Comparison of ENCODE assay signal across 28 cellular contexts in the genomic region with DNA sequence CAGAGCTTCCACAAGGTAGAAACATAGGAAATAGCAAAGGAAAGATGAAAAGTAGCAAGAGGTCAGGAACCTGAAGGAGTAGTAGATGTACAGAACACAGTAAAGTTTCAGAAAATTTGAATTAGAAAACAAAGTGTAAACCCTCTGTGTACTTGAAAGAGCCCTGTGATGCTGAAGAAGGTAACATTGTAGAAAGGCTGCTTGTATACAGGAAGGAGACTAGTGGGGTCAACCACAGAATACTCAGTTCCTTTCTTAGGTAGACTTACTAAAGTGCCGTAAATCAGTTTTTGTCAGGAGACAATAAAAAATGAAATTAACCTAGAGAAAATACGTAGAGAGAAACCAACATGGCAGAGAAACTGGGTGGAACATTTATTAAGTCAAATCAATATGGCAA.
"Had no signal": no experiment of that assay in that cellular context is flagged by ENCODE, and none has a peak within 500 bp of the region (broad histone marks: within the 10 kb centered on the region; RNA-seq: fewer than 3 reads in every experiment).

No MANE protein-coding gene starts in this region.

- H3K27ac ChIP-seq: epithelial cell of prostate, esophagus squamous epithelium, gastrocnemius medialis, heart right ventricle, left lung, lower lobe of right lung had no signal

- H3K9me3 Mint-ChIP-seq: effector memory CD8-positive, alpha-beta T cell had no signal

- H3K27me3 ChIP-seq: esophagus squamous epithelium, gastrocnemius medialis, heart right ventricle, left lung had no signal

- H3K4me3 ChIP-seq: esophagus squamous epithelium, gastrocnemius medialis, heart right ventricle, left lung, lower lobe of right lung, mucosa of descending colon had no signal

- H3K4me1 Mint-ChIP-seq: endodermal cell, naive B cell had no signal

- H3K36me3 ChIP-seq: esophagus squamous epithelium, gastrocnemius medialis, heart right ventricle, left lung, lower lobe of right lung had no signal

- H3K4me3 Mint-ChIP-seq: dendritic cell treated with granulocyte-macrophage colony-stimulating factor and Interleukin-4, amounts not matched to agents 40 ng/mL and 50 ng/mL, for 4 days; effector memory CD8-positive, alpha-beta T cell; endodermal cell; mesothelial cell of epicardium; naive B cell; naive thymus-derived CD8-positive, alpha-beta T cell had no signal

- ATAC-seq: effector memory CD8-positive, alpha-beta T cell; esophagus mucosa; gastrocnemius medialis; heart right ventricle; left cardiac atrium; left lung; left ventricle myocardium superior; lower lobe of right lung; mucosa of descending colon had no signal

- H3K4me1 ChIP-seq: left lung had no signal

- FAIRE-seq: endometrium, islet of Langerhans, keratinocyte had no signal

- H3K27me3 Mint-ChIP-seq: dendritic cell treated with granulocyte-macrophage colony-stimulating factor and Interleukin-4, amounts not matched to agents 40 ng/mL and 50 ng/mL, for 4 days; effector memory CD8-positive, alpha-beta T cell; naive B cell; naive thymus-derived CD8-positive, alpha-beta T cell had no signal

- H3K27ac Mint-ChIP-seq: dendritic cell treated with granulocyte-macrophage colony-stimulating factor and Interleukin-4, amounts not matched to agents 40 ng/mL and 50 ng/mL, for 4 days; effector memory CD8-positive, alpha-beta T cell; endodermal cell; mesothelial cell of epicardium; naive B cell had no signal

- H3K9me3 ChIP-seq: esophagus squamous epithelium, gastrocnemius medialis, left lung, lower lobe of right lung, mucosa of descending colon had no signal

- DNase-seq: cortex of kidney; effector CD8-positive, alpha-beta T cell; effector memory CD8-positive, alpha-beta T cell; endodermal cell; erythroblast; esophagus squamous epithelium; foreskin fibroblast; foreskin melanocyte; gastrocnemius medialis; glutamatergic neuron; head of caudate nucleus; heart right ventricle; hippocampal formation; left cardiac atrium; left lung; left ventricle myocardium superior; lower lobe of right lung; mesenchymal stem cell; mucosa of descending colon; naive B cell had no signal
